Comparison of ENCODE assay signal across 1 cellular context in the genomic region with DNA sequence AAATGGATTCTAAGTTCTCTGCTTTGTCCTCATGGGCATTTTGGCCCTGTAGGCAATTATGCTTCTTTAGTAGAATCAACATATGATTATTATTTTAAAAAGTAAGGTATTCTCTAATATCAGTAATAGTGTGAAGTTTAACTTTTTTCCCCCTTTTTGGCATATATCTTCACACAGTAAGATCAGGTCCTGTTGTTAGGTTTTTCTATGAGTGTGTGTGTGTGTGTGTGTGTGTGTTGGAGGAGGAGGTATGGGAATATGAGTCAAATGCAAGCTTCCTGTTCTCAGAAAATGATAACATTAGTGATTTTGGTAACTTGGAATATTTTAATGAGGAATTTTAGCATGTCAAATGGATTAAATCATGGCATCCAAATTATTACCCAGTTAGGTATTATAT.
TF ChIP-seq lines count a peak whose summit lies in the region.

No MANE protein-coding gene starts in this region.

TF ChIP-seq in endothelial cell of umbilical vein, 7 proteins besides CTCF, POLR2A, EP300 and RAD21:
- peak; percentile 31 for TF ChIP-seq GATA2 (IDR thresholded peaks at IDR 0.05; ENCODE audit: insufficient read depth, insufficient read length, low read depth, low read length)
- peak; percentile 64 for TF ChIP-seq JUN (IDR thresholded peaks at IDR 0.05; ENCODE audit: borderline replicate concordance, insufficient read depth, insufficient read length, low read depth)
- TF ChIP-seq POLR2AphosphoS5 (IDR thresholded peaks at IDR 0.05; ENCODE audit: insufficient read depth, low read depth, low read length), result peak; percentile 38
- peak; percentile 71 for TF ChIP-seq FOS (IDR thresholded peaks at IDR 0.05; ENCODE audit: borderline replicate concordance, insufficient read depth, low read length)
- TF ChIP-seq, protein P1, sequence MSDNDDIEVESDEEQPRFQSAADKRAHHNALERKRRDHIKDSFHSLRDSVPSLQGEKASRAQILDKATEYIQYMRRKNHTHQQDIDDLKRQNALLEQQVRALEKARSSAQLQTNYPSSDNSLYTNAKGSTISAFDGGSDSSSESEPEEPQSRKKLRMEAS (IDR thresholded peaks at IDR 0.05; ENCODE audit: insufficient read depth, insufficient read length), result no peak
